In the genomic region with DNA sequence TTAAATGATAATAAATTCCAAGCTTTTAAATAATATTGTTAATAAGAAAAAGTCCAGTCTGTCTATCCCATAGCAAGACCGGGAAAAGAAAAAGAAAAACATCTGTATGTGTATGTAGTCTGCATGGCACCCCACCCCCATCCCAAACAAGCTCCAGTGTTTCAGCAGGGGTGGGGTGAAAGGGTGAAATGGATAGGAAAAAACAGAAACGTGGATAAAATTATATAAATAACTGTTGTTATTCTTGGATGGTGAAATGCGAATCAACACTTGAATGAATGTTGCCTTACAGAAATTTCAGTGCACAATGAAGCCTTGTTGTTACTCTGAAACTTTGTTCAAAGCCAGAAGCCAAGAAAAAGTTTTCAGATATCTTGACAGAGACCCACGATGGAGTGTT, we compare ENCODE assay signal across 1 cellular context.
TF ChIP-seq lines count a peak whose summit lies in the region.

No MANE protein-coding gene starts in this region.

TF ChIP-seq in endothelial cell of umbilical vein, 7 proteins besides CTCF, POLR2A, EP300 and RAD21 (continued from another document):
- TF ChIP-seq GATA2 (IDR thresholded peaks at IDR 0.05; ENCODE audit: insufficient read depth, insufficient read length, low read depth, low read length) (no peak), JUN (IDR thresholded peaks at IDR 0.05; ENCODE audit: borderline replicate concordance, insufficient read depth, insufficient read length, low read depth) (no peak), POLR2AphosphoS5 (IDR thresholded peaks at IDR 0.05; ENCODE audit: insufficient read depth, low read depth, low read length) (no peak)
